ENCODE assay signal across 1 cellular context in genomic region chr13:95267662-95268369, GRCh38.
TF ChIP-seq lines count a peak whose summit lies in the region.

No MANE protein-coding gene starts in this region.

TF ChIP-seq in IMR-90, 13 proteins besides CTCF, POLR2A, EP300 and RAD21 (continued from another document):
- peak; percentile 99 for TF ChIP-seq CEBPB (IDR thresholded peaks at IDR 0.05; ENCODE audit: low read depth, low read length)
- peak; percentile 46; the same call in 1 of the 2 replicates for TF ChIP-seq MAZ (IDR thresholded peaks at IDR 0.05; ENCODE audit: borderline replicate concordance, low read depth, low read length)
- no peak for TF ChIP-seq ELK1 (IDR thresholded peaks at IDR 0.05; ENCODE audit: borderline replicate concordance, low read depth, low read length)
- TF ChIP-seq USF2 (IDR thresholded peaks at IDR 0.05; ENCODE audit: low read depth, low read length): 0 out of 2 replicates have a peak, but pooled peaks have one; percentile 1
